In the genomic region with DNA sequence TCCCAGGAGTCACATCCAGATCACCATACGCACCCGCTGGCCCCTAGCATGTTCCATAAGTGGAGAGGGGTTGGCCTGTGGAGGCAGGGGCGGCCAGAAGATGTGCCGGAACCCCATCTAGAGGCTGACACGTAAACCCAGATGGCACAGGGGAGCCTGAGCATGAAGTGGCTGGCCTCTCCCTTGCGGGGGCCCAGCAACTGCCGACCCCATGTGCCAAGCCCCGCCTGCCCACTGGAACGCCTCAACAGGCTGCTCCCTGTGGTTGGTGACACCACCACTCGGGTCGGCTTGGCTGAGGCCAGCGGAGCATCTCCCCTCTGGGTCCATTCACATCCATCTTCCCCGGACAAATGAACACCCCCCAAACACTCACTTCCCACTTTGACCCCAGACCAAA, we compare ENCODE assay signal across 13 cellular contexts. TPM values are rescaled to one million over a fixed set of nuclear protein-coding genes. Genes with fewer than 3 reads are reported as not detected.
"Had no signal": no experiment of that assay in that cellular context is flagged by ENCODE, and none has a peak within 500 bp of the region (broad histone marks: within the 10 kb centered on the region; RNA-seq: fewer than 3 reads in every experiment).

No MANE protein-coding gene starts in this region.

- DNase-seq: activated CD4-positive, alpha-beta T cell treated with anti-CD3 and anti-CD28 coated beads, Interleukin-2, amount 50 U/mL, for 1 hour; activated CD4-positive, CD25-positive, alpha-beta regulatory T cell; foreskin melanocyte; stimulated activated CD4-positive, alpha-beta T cell treated with anti-CD3 and anti-CD28 coated beads, Interleukin-2, amount 100 ng/mL, for 24 hours; stimulated activated naive CD4-positive, alpha-beta T cell; T-helper 17 cell; uterus had no signal

- H3K36me3 ChIP-seq: neutrophil, uterus had no signal

- H3K27ac Mint-ChIP-seq: activated naive CD4-positive, alpha-beta T cell treated with anti-CD3 and anti-CD28 coated beads, Interleukin-2, amount 50 U/mL, for 24 hours; T-helper 17 cell had no signal

- H3K4me3 Mint-ChIP-seq: activated naive CD4-positive, alpha-beta T cell treated with anti-CD3 and anti-CD28 coated beads, Interleukin-2, amount 50 U/mL, for 24 hours; mesothelial cell of epicardium; T-helper 17 cell had no signal

- H3K9me3 Mint-ChIP-seq: activated naive CD4-positive, alpha-beta T cell treated with anti-CD3 and anti-CD28 coated beads, Interleukin-2, amount 50 U/mL, for 24 hours; mesothelial cell of epicardium had no signal

- ATAC-seq: sciatic nerve, T-helper 17 cell had no signal

- H3K4me3 ChIP-seq: uterus had no signal

- H3K27me3 ChIP-seq: uterus had no signal

- H3K36me3 Mint-ChIP-seq: activated naive CD4-positive, alpha-beta T cell treated with anti-CD3 and anti-CD28 coated beads, Interleukin-2, amount 50 U/mL, for 24 hours had no signal

- H3K27me3 Mint-ChIP-seq: activated naive CD4-positive, alpha-beta T cell treated with anti-CD3 and anti-CD28 coated beads, Interleukin-2, amount 50 U/mL, for 24 hours; T-helper 17 cell had no signal

- H3K9me3 ChIP-seq: neutrophil, uterus had no signal

- H3K27ac ChIP-seq: neutrophil had no signal

- H3K4me1 Mint-ChIP-seq: activated naive CD4-positive, alpha-beta T cell treated with anti-CD3 and anti-CD28 coated beads, Interleukin-2, amount 50 U/mL, for 24 hours had no signal

RNA-seq across cellular contexts. Expression of gene CTRB1, which starts 23.2 kb away (rescaled TPM):
- total RNA-seq: endothelial cell of umbilical vein, liver, mesothelial cell of epicardium, T-helper 17 cell, uterus had no signal

RNA-seq across cellular contexts. Expression of gene CTRB2, which starts 35.0 kb away (rescaled TPM):
- total RNA-seq: endothelial cell of umbilical vein, mesothelial cell of epicardium, T-helper 17 cell, uterus had no signal
